In the genomic region with DNA sequence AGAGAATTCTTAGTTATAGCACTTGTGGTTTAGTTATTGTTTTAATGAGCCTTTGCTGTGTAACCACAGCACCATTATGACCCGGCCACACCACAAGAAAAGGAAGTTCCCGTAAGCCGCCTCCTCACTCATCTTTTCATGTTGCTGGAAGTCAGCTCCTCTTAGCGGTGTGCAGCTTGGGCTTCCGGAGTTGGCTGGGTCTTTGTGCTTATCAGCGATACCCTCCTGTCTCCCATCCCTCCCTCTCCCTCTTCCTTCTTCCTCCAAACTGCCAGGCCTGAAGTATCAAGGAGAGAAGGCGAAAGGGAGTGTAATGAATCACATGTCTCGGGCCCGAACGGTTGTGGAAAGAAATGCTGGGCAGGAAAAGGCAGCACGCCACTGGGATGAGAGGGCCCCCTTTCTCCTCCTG, we compare ENCODE assay signal across 8 cellular contexts.
A peak's percentile ranks its signal among the peaks of the same experiment; 100 is the strongest.
DNase-seq lines count a peak whose midpoint lies in the region; ATAC-seq, FAIRE-seq and TF ChIP-seq lines count a peak whose summit lies in the region.

No MANE protein-coding gene starts in this region.

- peak overlapping the region; percentile 80 for H3K27ac Mint-ChIP-seq in activated T-helper 1 cell treated with anti-CD3 and anti-CD28 coated beads, Interleukin-12 subunit alpha, Interleukin-12 subunit beta, Interleukin-2, Interleukin-4 antibody, amounts not matched to agents 30 ng/mL and 10 ng/mL and 1 ng/mL, durations not matched to agents 14 hours and 24 hours and 36 hours

- no peaks in the 10 kb centered on the region for H3K4me1 ChIP-seq in smooth muscle cell (ENCODE audit: low read depth)

- H3K4me3 ChIP-seq in smooth muscle cell, result no peak overlapping the region

- peaks cover 4% of the 10 kb centered on the region for H3F3A ChIP-seq in smooth muscle cell (ENCODE audit: low read depth)

- intact Hi-C loops in activated T-helper 1 cell treated with anti-CD3 and anti-CD28 coated beads, Interleukin-12 subunit alpha, Interleukin-12 subunit beta, Interleukin-2, Interleukin-4 antibody, amounts not matched to agents 30 ng/mL and 10 ng/mL and 1 ng/mL, durations not matched to agents 14 hours and 24 hours and 36 hours (cut with micrococcal nuclease), result loop anchor here (1.0 to 10.0 kb wide), 10 partner anchors 25 to 1772 kb away; no protein-coding TSS in a partner anchor

- H3K27me3 ChIP-seq in smooth muscle cell (ENCODE audit: low read depth), result no peaks in the 10 kb centered on the region

- H3K9ac ChIP-seq in smooth muscle cell (ENCODE audit: low read depth), result no peak overlapping the region

- H3K27ac ChIP-seq in smooth muscle cell (ENCODE audit: low read depth), result no peak overlapping the region

- peak overlapping the region; percentile 75 for H3K4me3 Mint-ChIP-seq in activated T-helper 1 cell treated with anti-CD3 and anti-CD28 coated beads, Interleukin-12 subunit alpha, Interleukin-12 subunit beta, Interleukin-2, Interleukin-4 antibody, amounts not matched to agents 30 ng/mL and 10 ng/mL and 1 ng/mL, durations not matched to agents 14 hours and 24 hours and 36 hours

- H3K36me3 ChIP-seq in smooth muscle cell (ENCODE audit: low read depth), result no peaks in the 10 kb centered on the region

- ATAC-seq in GM21576 (IDR thresholded peaks at IDR 0.05; ENCODE audit: unreplicated experiment), result peak; percentile 79

- peaks cover 70% of the 10 kb centered on the region for H3K4me1 Mint-ChIP-seq in activated T-helper 1 cell treated with anti-CD3 and anti-CD28 coated beads, Interleukin-12 subunit alpha, Interleukin-12 subunit beta, Interleukin-2, Interleukin-4 antibody, amounts not matched to agents 30 ng/mL and 10 ng/mL and 1 ng/mL, durations not matched to agents 14 hours and 24 hours and 36 hours (ENCODE audit: low read depth)

- H3K9me3 Mint-ChIP-seq in activated T-helper 1 cell treated with anti-CD3 and anti-CD28 coated beads, Interleukin-12 subunit alpha, Interleukin-12 subunit beta, Interleukin-2, Interleukin-4 antibody, amounts not matched to agents 30 ng/mL and 10 ng/mL and 1 ng/mL, durations not matched to agents 14 hours and 24 hours and 36 hours, result peaks cover 5% of the 10 kb centered on the region

- no peak overlapping the region for H2AFZ ChIP-seq in smooth muscle cell (ENCODE audit: low read depth)

- H3K36me3 Mint-ChIP-seq in activated T-helper 1 cell treated with anti-CD3 and anti-CD28 coated beads, Interleukin-12 subunit alpha, Interleukin-12 subunit beta, Interleukin-2, Interleukin-4 antibody, amounts not matched to agents 30 ng/mL and 10 ng/mL and 1 ng/mL, durations not matched to agents 14 hours and 24 hours and 36 hours (ENCODE audit: low read depth), result peaks cover 9% of the 10 kb centered on the region

- no peaks in the 10 kb centered on the region for H3K9me3 ChIP-seq in smooth muscle cell (replicated peaks; ENCODE audit: low read depth)

- no peak for FAIRE-seq in H54 (lab: Jason Lieb, UNC)

- H3K4me2 ChIP-seq in smooth muscle cell, result peak overlapping the region; percentile 54

- peak; percentile 28 for DNase-seq in GM10248 (ENCODE audit: extremely low spot score)
- DNase-seq in Kasumi-1 (lab: John Stamatoyannopoulos, UW), result peak; percentile 98
- peak; percentile 75 for DNase-seq in activated T-helper 1 cell treated with anti-CD3 and anti-CD28 coated beads, Interleukin-12 subunit alpha, Interleukin-12 subunit beta, Interleukin-2, Interleukin-4 antibody, amounts not matched to agents 30 ng/mL and 10 ng/mL and 1 ng/mL, durations not matched to agents 14 hours and 24 hours and 36 hours (ENCODE audit: low spot score)
- no peak for DNase-seq in smooth muscle cell (lab: John Stamatoyannopoulos, UW; ENCODE audit: unreplicated experiment)
- no peak for DNase-seq in cerebellar cortex (ENCODE audit: low spot score)
- no peak for DNase-seq in hippocampal formation (lab: John Stamatoyannopoulos, UW)
- DNase-seq in H54 (ENCODE audit: insufficient read length, low spot score), result no peak

- H3K79me2 ChIP-seq in smooth muscle cell (ENCODE audit: low read depth), result no peaks in the 10 kb centered on the region

- no peaks in the 10 kb centered on the region for H4K20me1 ChIP-seq in smooth muscle cell (ENCODE audit: low read depth)

- TF ChIP-seq CTCF in GM10248 (IDR thresholded peaks at IDR 0.05; ENCODE audit: control extremely low read depth, extremely low read depth, low read depth, missing control alignments) (no peak), smooth muscle cell (IDR thresholded peaks at IDR 0.05; ENCODE audit: borderline replicate concordance, insufficient read depth, poor library complexity, severe bottlenecking) (no peak)

- 34% methylated on average over 11 of the region's 11 CpGs for WGBS in smooth muscle cell (ENCODE audit: low lambda C conversion rate)

- no peak for TF ChIP-seq POLR2A in H54 (IDR thresholded peaks at IDR 0.05; ENCODE audit: low read depth, low read length)

- POLR2A ChIA-PET in GM10248 (lab: Yijun Ruan, JAX), result no interaction called here

- H3K27me3 Mint-ChIP-seq in activated T-helper 1 cell treated with anti-CD3 and anti-CD28 coated beads, Interleukin-12 subunit alpha, Interleukin-12 subunit beta, Interleukin-2, Interleukin-4 antibody, amounts not matched to agents 30 ng/mL and 10 ng/mL and 1 ng/mL, durations not matched to agents 14 hours and 24 hours and 36 hours (ENCODE audit: insufficient read depth), result peaks cover 61% of the 10 kb centered on the region

- CTCF ChIA-PET in GM10248 (lab: Yijun Ruan, JAX), result interaction anchor here (4.2 kb wide), 1 partner anchor 706 kb away, joined by 24 read pairs; no protein-coding TSS in a partner anchor

Comparison
In these comparisons a context has a peak if more than half of its experiments do, and no peak if none do; other contexts are left out.
1. DNase-seq: peak in GM10248 (single experiment), Kasumi-1 (2 of 2) and activated T-helper 1 cell treated with anti-CD3 and anti-CD28 coated beads, Interleukin-12 subunit alpha, Interleukin-12 subunit beta, Interleukin-2, Interleukin-4 antibody, amounts not matched to agents 30 ng/mL and 10 ng/mL and 1 ng/mL, durations not matched to agents 14 hours and 24 hours and 36 hours (single experiment); none in smooth muscle cell (single experiment), cerebellar cortex (single experiment), hippocampal formation (0 of 2) and H54 (single experiment).